ENCODE assay signal across 8 cellular contexts in the genomic region with DNA sequence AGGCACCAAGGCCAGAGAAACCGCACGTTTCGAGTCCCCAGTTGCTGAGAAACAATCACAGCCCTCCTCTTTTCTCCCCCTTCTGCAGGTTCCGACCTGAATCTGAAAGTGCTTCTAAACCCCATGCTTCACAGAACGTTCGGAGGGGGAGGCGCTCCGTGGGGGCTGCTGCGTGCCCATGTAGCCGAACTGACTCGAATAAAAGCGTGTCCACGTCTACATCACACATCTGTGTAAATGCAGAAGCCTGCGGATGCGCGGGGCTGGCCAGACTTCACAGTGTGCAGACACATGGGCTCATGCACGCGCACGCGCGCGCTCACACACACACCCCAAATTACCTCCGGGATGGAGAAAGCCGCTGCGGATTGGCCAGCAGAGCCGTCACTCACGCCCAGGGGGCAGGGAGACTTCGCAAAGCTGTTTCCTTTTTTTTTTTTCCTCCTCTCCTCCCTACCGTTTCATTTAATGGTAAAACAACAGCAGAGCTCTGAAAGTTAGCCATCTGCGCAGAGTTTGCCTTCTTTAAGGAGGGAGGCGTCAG. TPM values are rescaled to one million over a fixed set of nuclear protein-coding genes. Genes with fewer than 3 reads are reported as not detected.
DNase-seq lines count a peak whose midpoint lies in the region; ATAC-seq and TF ChIP-seq lines count a peak whose summit lies in the region.

No MANE protein-coding gene starts in this region.

- H3K56ac ChIP-seq in IMR-90 (ENCODE audit: extremely low read depth, insufficient read depth, low read length): peak overlapping the region; percentile 98

- peak overlapping the region; percentile 90 for H3K27ac Mint-ChIP-seq in activated T-cell treated with anti-CD3 and anti-CD28 coated beads, Interleukin-2, amount 50 U/mL, for 24 hours

- peaks cover 5% of the 10 kb centered on the region for H3K9me1 ChIP-seq in IMR-90 (ENCODE audit: insufficient read depth, low read length)

- H4K20me1 ChIP-seq in IMR-90 (ENCODE audit: insufficient read depth, low read length): peaks cover 40% of the 10 kb centered on the region

- peak; percentile 95 for DNase-seq in DMS153 treated with DMSO at 0.1 percent for 48 hours (lab: John Stamatoyannopoulos, UW; ENCODE audit: unreplicated experiment)
- DNase-seq in IMR-90: peak; percentile 99
- DNase-seq in OCI-M2 (lab: John Stamatoyannopoulos, UW; ENCODE audit: unreplicated experiment): peak; percentile 76
- DNase-seq in activated T-cell treated with anti-CD3 and anti-CD28 coated beads, Interleukin-2, amount 50 U/mL, for 24 hours: peak; percentile 100
- DNase-seq in erythroblast (lab: John Stamatoyannopoulos, UW): peak; percentile 99
- DNase-seq in mucosa of descending colon: peak; percentile 99 to 100 (median 100)
- DNase-seq in stimulated activated CD8-positive, alpha-beta memory T cell treated with anti-CD3 and anti-CD28 coated beads, Interleukin-2, amount 100 ng/mL, for 48 hours (ENCODE audit: low read depth in 2 of 2): peak; percentile 100

- peaks cover 8% of the 10 kb centered on the region for H3K36me3 Mint-ChIP-seq in activated T-cell treated with anti-CD3 and anti-CD28 coated beads, Interleukin-2, amount 50 U/mL, for 24 hours (ENCODE audit: low read depth)

- H4K8ac ChIP-seq in IMR-90 (ENCODE audit: low read depth in 2 of 2, low read length in 2 of 2): peak overlapping the region; percentile 5 to 79; a peak in 3 of 4 replicates

- TF ChIP-seq RAD21 in IMR-90 (IDR thresholded peaks at IDR 0.05; ENCODE audit: low read length): no peak

- H3K4me1 Mint-ChIP-seq in activated T-cell treated with anti-CD3 and anti-CD28 coated beads, Interleukin-2, amount 50 U/mL, for 24 hours (ENCODE audit: low read depth): peaks cover 48% of the 10 kb centered on the region

- ATAC-seq in GM21576 (IDR thresholded peaks at IDR 0.05; ENCODE audit: unreplicated experiment) (peak; percentile 73), IMR-90 (ENCODE audit: low read depth) (peak; percentile 57), mucosa of descending colon (peak; percentile 87)

- no peaks in the 10 kb centered on the region for H3K27me3 ChIP-seq in IMR-90 (ENCODE audit: control insufficient read depth, insufficient read depth, low read length)

- 0% methylated on average over 4 of the region's 31 CpGs; no CpG with 5 or more reads in 1 of the 2 experiments for WGBS in IMR-90 (ENCODE audit: extremely low coverage in 2 of 2, insufficient read length in 1 of 2), 2 experiments

- peak overlapping the region; percentile 93 for H2AK9ac ChIP-seq in IMR-90 (replicated peaks; ENCODE audit: low read depth, low read length, poor library complexity)

- peak overlapping the region; percentile 86 for H2AFZ ChIP-seq in IMR-90 (replicated peaks; ENCODE audit: low read length, poor library complexity)

- no peaks in the 10 kb centered on the region for H3K9me3 ChIP-seq in IMR-90 (ENCODE audit: control insufficient read depth, insufficient read depth, low read length)
- H3K9me3 ChIP-seq in mucosa of descending colon: no peaks in the 10 kb centered on the region

- peak overlapping the region; percentile 94 for H3K14ac ChIP-seq in IMR-90 (replicated peaks; ENCODE audit: low read depth, low read length)

- peaks cover 58% of the 10 kb centered on the region for H3K27me3 Mint-ChIP-seq in activated T-cell treated with anti-CD3 and anti-CD28 coated beads, Interleukin-2, amount 50 U/mL, for 24 hours

- dilution Hi-C loops in IMR-90 (cut with HindIII; ENCODE audit: low sequenced_read_pairs, unreplicated experiment): no loop called here

- H3K4me2 ChIP-seq in IMR-90 (ENCODE audit: low read depth, low read length): peak overlapping the region; percentile 92

- H3K23ac ChIP-seq in IMR-90 (ENCODE audit: low read depth, low read length): peak overlapping the region; percentile 93

- H4K5ac ChIP-seq in IMR-90 (ENCODE audit: low read depth, low read length): peak overlapping the region; percentile 71; the same call in 1 of the 2 replicates

- in situ Hi-C loops in IMR-90 (cut with MboI; ENCODE audit: low sequenced_read_pairs): loop anchor here (5.0 kb wide), 1 partner anchor 70 kb away; no protein-coding TSS in a partner anchor

- H3K4me3 Mint-ChIP-seq in activated T-cell treated with anti-CD3 and anti-CD28 coated beads, Interleukin-2, amount 50 U/mL, for 24 hours: peak overlapping the region; percentile 88

- H3K79me1 ChIP-seq in IMR-90 (ENCODE audit: low read depth in 1 of 2, low read length in 2 of 2): peaks cover 12 to 44% of the 10 kb centered on the region in 2 experiments; a peak in 2 of 4 replicates

- H2BK20ac ChIP-seq in IMR-90 (ENCODE audit: low read depth, low read length): peak overlapping the region; percentile 68; the same call in 1 of the 2 replicates

- no peak for TF ChIP-seq CTCF in IMR-90 (conservative IDR thresholded peaks at IDR 0.05; ENCODE audit: low read depth, low read length)
- TF ChIP-seq CTCF in mucosa of descending colon (IDR thresholded peaks at IDR 0.05): no peak

- H2BK120ac ChIP-seq in IMR-90 (ENCODE audit: low read depth, low read length): peak overlapping the region; percentile 90

- H3K18ac ChIP-seq in IMR-90 (ENCODE audit: low read depth, low read length): peak overlapping the region; percentile 93; the same call in 1 of the 2 replicates

- H3K4ac ChIP-seq in IMR-90 (ENCODE audit: low read depth, low read length): peak overlapping the region; percentile 91

- H3K4me3 ChIP-seq in IMR-90 (ENCODE audit: insufficient read depth, low read depth, low read length): peak overlapping the region; percentile 81
- peak overlapping the region; percentile 38 for H3K4me3 ChIP-seq in mucosa of descending colon

- peak overlapping the region; percentile 95 for H2BK5ac ChIP-seq in IMR-90 (ENCODE audit: low read depth, low read length, poor library complexity, severe bottlenecking)

- H2BK15ac ChIP-seq in IMR-90 (ENCODE audit: low read depth, low read length): peak overlapping the region; percentile 33; the same call in 2 of the 3 replicates

- TF ChIP-seq POLR2A in IMR-90 (IDR thresholded peaks at IDR 0.05; ENCODE audit: low read depth, low read length): no peak
- no peak for TF ChIP-seq POLR2A in erythroblast (IDR thresholded peaks at IDR 0.05; ENCODE audit: low read length)

- peak overlapping the region; percentile 45; the same call in 1 of the 2 replicates for H4K91ac ChIP-seq in IMR-90 (ENCODE audit: insufficient read depth, low read depth, low read length)

- intact Hi-C loops in IMR-90 (cut with micrococcal nuclease): loop anchor here (1.0 to 5.0 kb wide), 4 partner anchors 80 to 216 kb away; no protein-coding TSS in a partner anchor
- intact Hi-C loops in mucosa of descending colon (cut with DNase I, micrococcal nuclease): no loop called here

- POLR2A ChIA-PET in IMR-90 (lab: Charles Lee; ENCODE audit: unreplicated experiment): no interaction called here

- H2AK5ac ChIP-seq in IMR-90 (ENCODE audit: low read depth, low read length): peak overlapping the region; percentile 3; the same call in 1 of the 2 replicates

- CTCF ChIA-PET in IMR-90 (lab: Yijun Ruan, JAX): interaction anchor here (1.5 kb wide), 1 partner anchor 94 kb away, joined by 6 read pairs; no protein-coding TSS in a partner anchor

- peak overlapping the region; percentile 78 for H3K27ac ChIP-seq in IMR-90 (ENCODE audit: insufficient read depth, low read length)

- H3K36me3 ChIP-seq in IMR-90 (ENCODE audit: control insufficient read depth, insufficient read depth, low read length) (no peaks in the 10 kb centered on the region), mucosa of descending colon (ENCODE audit: low read depth) (no peaks in the 10 kb centered on the region)

- no TSS peak for BruUV-seq in IMR-90 (replicated peaks; lab: Mats Ljungman, UMichigan)

- no peaks in the 10 kb centered on the region for H3K9me3 Mint-ChIP-seq in activated T-cell treated with anti-CD3 and anti-CD28 coated beads, Interleukin-2, amount 50 U/mL, for 24 hours

- peak overlapping the region; percentile 92 for H3K9ac ChIP-seq in IMR-90 (ENCODE audit: low read depth, low read length)

- H3K4me1 ChIP-seq in IMR-90 (ENCODE audit: control insufficient read depth, insufficient read depth, low read length) (peaks cover 11% of the 10 kb centered on the region), mucosa of descending colon (ENCODE audit: low read depth) (peaks cover 8% of the 10 kb centered on the region)

TF ChIP-seq in IMR-90, 13 proteins besides CTCF, POLR2A, EP300 and RAD21 (continues in another document):
- TF ChIP-seq MXI1 (IDR thresholded peaks at IDR 0.05; ENCODE audit: borderline replicate concordance, low read depth, low read length): peak; percentile 86; the same call in 1 of the 2 replicates
- no peak for TF ChIP-seq FOS (IDR thresholded peaks at IDR 0.05; ENCODE audit: low read depth, low read length)
- peak; percentile 63; the same call in 1 of the 2 replicates for TF ChIP-seq MAZ (IDR thresholded peaks at IDR 0.05; ENCODE audit: borderline replicate concordance, low read depth, low read length)
- TF ChIP-seq RCOR1 (IDR thresholded peaks at IDR 0.05; ENCODE audit: insufficient replicate concordance, low read length): no peak
- TF ChIP-seq CHD1 (IDR thresholded peaks at IDR 0.05; ENCODE audit: low read depth, low read length): no peak
- no peak for TF ChIP-seq NFE2L2 (IDR thresholded peaks at IDR 0.05; ENCODE audit: low read depth, low read length)
- TF ChIP-seq BHLHE40 (IDR thresholded peaks at IDR 0.05; ENCODE audit: low read depth, low read length): no peak
- no peak for TF ChIP-seq MAFK (IDR thresholded peaks at IDR 0.05; ENCODE audit: low read depth, low read length)
- no peak for TF ChIP-seq RFX5 (IDR thresholded peaks at IDR 0.05; ENCODE audit: low read depth, low read length)
- TF ChIP-seq SMC3 (IDR thresholded peaks at IDR 0.05; ENCODE audit: low read depth, low read length): no peak
- TF ChIP-seq CEBPB (IDR thresholded peaks at IDR 0.05; ENCODE audit: low read depth, low read length): no peak
- TF ChIP-seq USF2 (IDR thresholded peaks at IDR 0.05; ENCODE audit: low read depth, low read length): peak; percentile 12; the same call in 1 of the 2 replicates

RNA-seq across cellular contexts. Expression of gene ZNF516, which starts 2.3 kb away (rescaled TPM):
- total RNA-seq in IMR-90 (2012; rRNA removed): 7.9 and 9.7 TPM in 2 replicates
- polyA plus RNA-seq in IMR-90 (2012; rRNA removed): 16.6 and 16.9 TPM in 2 replicates
- polyA plus RNA-seq in IMR-90 (2012; cell fraction: cytosol; rRNA removed): 11.0 and 15.4 TPM in 2 replicates
- 50.6 and 72.6 TPM in 2 replicates for polyA plus RNA-seq in IMR-90 (2012; cell fraction: nucleus; rRNA removed; ENCODE audit: low replicate concordance)
- total RNA-seq in mucosa of descending colon: 10 to 100 TPM; 22.0 to 47.9 (median 23.2) TPM

Comparison
In these comparisons a context has a peak if more than half of its experiments do, and no peak if none do; other contexts are left out.
1. Peak in every context shown above with its lines: DNase-seq, ATAC-seq, H3K4me3 ChIP-seq and H3K27ac ChIP-seq.